ENCODE assay signal across 9 cellular contexts in the genomic region with DNA sequence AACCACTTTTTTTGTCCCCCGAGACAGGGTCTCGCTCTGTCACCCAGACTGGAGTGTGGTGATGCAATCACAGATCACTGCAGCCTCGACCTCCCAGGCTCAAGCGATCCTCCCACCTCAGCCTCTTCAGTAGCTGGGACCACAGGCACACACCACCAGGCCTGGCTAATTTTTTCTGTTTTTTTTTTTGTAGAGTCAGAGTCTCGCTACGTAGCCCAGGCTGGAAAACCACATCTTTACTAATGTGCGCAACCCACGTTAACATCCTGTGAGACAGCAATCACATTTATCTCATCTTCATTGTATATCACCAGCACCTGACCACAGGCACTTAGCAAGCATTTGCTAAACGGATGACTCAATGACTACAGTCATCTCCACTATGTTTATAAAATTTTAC.
DNase-seq lines count a peak whose midpoint lies in the region; ATAC-seq and TF ChIP-seq lines count a peak whose summit lies in the region.
"Had no signal": no experiment of that assay in that cellular context is flagged by ENCODE, and none has a peak within 500 bp of the region (broad histone marks: within the 10 kb centered on the region; RNA-seq: fewer than 3 reads in every experiment).

No MANE protein-coding gene starts in this region.

- H3K4me3 ChIP-seq in GM23248 (no peak overlapping the region), astrocyte of the spinal cord (ENCODE audit: low read depth, low read length) (no peak overlapping the region)
- H3K4me3 ChIP-seq: left lung had no signal

- peak overlapping the region; percentile 78 for H3K27ac ChIP-seq in GM23248
- H3K27ac ChIP-seq: left lung had no signal

- H3K4me2 ChIP-seq in GM23248 (ENCODE audit: unreplicated experiment) = peak overlapping the region; percentile 2

- no peaks in the 10 kb centered on the region for H3K9me2 ChIP-seq in GM23248 (ENCODE audit: insufficient read depth)

- H3K27me3 ChIP-seq in GM23248 (replicated peaks; ENCODE audit: insufficient read depth) = no peaks in the 10 kb centered on the region
- H3K27me3 ChIP-seq: left lung had no signal

- H2AFZ ChIP-seq in GM23248 = no peak overlapping the region

- peaks cover 44% of the 10 kb centered on the region for H3F3A ChIP-seq in GM23248 (ENCODE audit: insufficient read depth)

- H3K9me3 ChIP-seq in GM23248 (ENCODE audit: low read depth) = no peaks in the 10 kb centered on the region
- H3K9me3 ChIP-seq: left lung had no signal

- TF ChIP-seq CTCF in astrocyte of the spinal cord (IDR thresholded peaks at IDR 0.05; ENCODE audit: low read depth, low read length) = no peak

- in situ Hi-C loops in GM23248 (cut with MboI) = loop anchor here (25.0 kb wide), 1 partner anchor 212 kb away; no protein-coding TSS in a partner anchor
- in situ Hi-C loops in astrocyte of the spinal cord (cut with HindIII; ENCODE audit: low sequenced_read_pairs) = no loop called here

- no peak for ATAC-seq in HG02798 (IDR thresholded peaks at IDR 0.05; ENCODE audit: poor library complexity, unreplicated experiment)
- ATAC-seq: left lung had no signal

- H3K36me3 ChIP-seq in GM23248 (ENCODE audit: low read depth) = no peaks in the 10 kb centered on the region; the same call in 1 of the 2 replicates
- H3K36me3 ChIP-seq: left lung had no signal

- peak; percentile 96 for DNase-seq in GM23248
- peak; percentile 41 for DNase-seq in activated CD4-positive, alpha-beta T cell treated with anti-CD3 and anti-CD28 coated beads for 1 hour
- peak; percentile 85 for DNase-seq in astrocyte of the spinal cord (ENCODE audit: low read depth, low spot score)
- peak; percentile 54 for DNase-seq in stimulated activated CD4-positive, alpha-beta T cell treated with anti-CD3 and anti-CD28 coated beads, Interleukin-2, amount 100 ng/mL, for 4 hours (ENCODE audit: low read depth)
- no peak for DNase-seq in HUDEP-2 (lab: John Stamatoyannopoulos, UW; ENCODE audit: unreplicated experiment in 76 of 76)
- DNase-seq in effector CD8-positive, alpha-beta T cell (lab: John Stamatoyannopoulos, UW) = no peak
- no peak for DNase-seq in NCI-H524 treated with DMSO at 0.1 percent for 48 hours (lab: John Stamatoyannopoulos, UW)
- DNase-seq: left lung had no signal

- no peaks in the 10 kb centered on the region for H3K79me2 ChIP-seq in GM23248 (ENCODE audit: insufficient read depth)

- H3K4me1 ChIP-seq in GM23248 (ENCODE audit: insufficient read depth) = peaks cover 38% of the 10 kb centered on the region
- H3K4me1 ChIP-seq: left lung had no signal

- H4K20me1 ChIP-seq in GM23248 (ENCODE audit: insufficient read depth) = no peaks in the 10 kb centered on the region

- peak overlapping the region; percentile 33 for H3K9ac ChIP-seq in GM23248

- 23 to 27% methylated on average over 9 of the region's 9 CpGs for WGBS in GM23248 (ENCODE audit: low coverage in 1 of 2, low lambda C conversion rate in 2 of 2, missing lambda C conversion rate in 2 of 2), 2 experiments

Comparison
In these comparisons a context has a peak if more than half of its experiments do, and no peak if none do; other contexts are left out.
1. DNase-seq: peak in GM23248 (single experiment), activated CD4-positive, alpha-beta T cell treated with anti-CD3 and anti-CD28 coated beads for 1 hour (single experiment), astrocyte of the spinal cord (single experiment) and stimulated activated CD4-positive, alpha-beta T cell treated with anti-CD3 and anti-CD28 coated beads, Interleukin-2, amount 100 ng/mL, for 4 hours (single experiment); none in HUDEP-2 (0 of 76), effector CD8-positive, alpha-beta T cell (single experiment) and NCI-H524 treated with DMSO at 0.1 percent for 48 hours (single experiment).